In the genomic region with DNA sequence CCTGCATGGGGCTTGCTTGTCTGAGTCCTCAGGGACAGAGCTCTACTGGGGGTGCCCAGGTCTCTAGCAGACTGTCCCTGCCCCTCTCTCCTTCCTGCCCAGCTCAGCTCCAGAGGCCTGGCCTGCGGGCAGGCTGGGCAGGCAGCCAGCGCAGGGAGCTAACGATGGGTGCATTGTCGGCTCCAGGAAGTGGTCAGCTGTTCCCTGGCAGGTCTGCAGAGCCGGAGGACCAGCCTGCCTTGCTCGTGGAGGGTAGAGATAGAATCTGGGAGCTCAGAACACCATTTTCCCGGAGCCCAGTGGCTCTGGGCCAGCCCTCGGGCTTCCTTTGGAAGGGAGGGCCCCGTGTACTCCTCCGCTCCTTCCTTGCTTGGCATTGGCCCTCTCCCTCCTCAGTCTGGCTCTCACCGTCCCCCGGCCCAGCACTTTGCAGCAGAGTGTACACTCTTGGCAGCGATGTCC, we compare ENCODE assay signal across 7 cellular contexts.
A peak's percentile ranks its signal among the peaks of the same experiment; 100 is the strongest.
DNase-seq lines count a peak whose midpoint lies in the region; ATAC-seq and TF ChIP-seq lines count a peak whose summit lies in the region.

No MANE protein-coding gene starts in this region.

- no peak for TF ChIP-seq EP300 in transverse colon (IDR thresholded peaks at IDR 0.05; ENCODE audit: low read depth)

- intact Hi-C loops in lower lobe of right lung (cut with DNase I) (no loop called here), transverse colon (cut with DNase I; ENCODE audit: low total_unique reads) (no loop called here)

- peaks cover 42% of the 10 kb centered on the region for H3K4me1 ChIP-seq in lower lobe of right lung
- peaks cover 17 to 30% (median 20%) of the 10 kb centered on the region in 4 donors for H3K4me1 ChIP-seq in transverse colon

- H3K9me3 ChIP-seq in lower lobe of right lung (no peaks in the 10 kb centered on the region), transverse colon (no peaks in the 10 kb centered on the region)

- WGBS in transverse colon (ENCODE audit: low coverage in 1 of 2), 2 donors: 43 to 50% methylated on average over 2 to 12 of the region's 13 CpGs

- DNase-seq in NB4 (ENCODE audit: low read depth) (no peak), cerebellar nuclear complex (lab: John Stamatoyannopoulos, UW) (peak; percentile 23 to 73), lower lobe of right lung (peak; percentile 85), transverse colon (peak; percentile 59)

- H3K27ac ChIP-seq in lower lobe of right lung (peak overlapping the region; percentile 73), transverse colon (peak overlapping the region; percentile 66 to 85 (median 76))

- H3K4me3 ChIP-seq in NB4 (ENCODE audit: low read depth, low read length): peak overlapping the region; percentile 21
- H3K4me3 ChIP-seq in lower lobe of right lung: peak overlapping the region; percentile 5
- no peak overlapping the region for H3K4me3 ChIP-seq in transverse colon

- TF ChIP-seq CTCF in NB4 (IDR thresholded peaks at IDR 0.05; ENCODE audit: low read depth, low read length): no peak
- TF ChIP-seq CTCF in lower lobe of right lung (IDR thresholded peaks at IDR 0.05): no peak
- TF ChIP-seq CTCF in transverse colon (IDR thresholded peaks at IDR 0.05): no peak

- ATAC-seq in lower lobe of right lung (peak; percentile 84 to 87), GM18520 (IDR thresholded peaks at IDR 0.05; ENCODE audit: unreplicated experiment) (no peak), GM18867 (IDR thresholded peaks at IDR 0.05; ENCODE audit: unreplicated experiment) (no peak), HG02642 (IDR thresholded peaks at IDR 0.05; ENCODE audit: poor library complexity, unreplicated experiment) (no peak)

- no peaks in the 10 kb centered on the region for H3K36me3 ChIP-seq in lower lobe of right lung
- H3K36me3 ChIP-seq in transverse colon: no peaks in the 10 kb centered on the region

- in situ Hi-C loops in transverse colon (cut with MboI; ENCODE audit: low pct_ligation_motif_present in 1 of 4, low pct_unique_long_range_greater_than_20kb in 1 of 4, low sequenced_read_pairs in 3 of 4): no loop called here

- H3K27me3 ChIP-seq in lower lobe of right lung (ENCODE audit: low read depth) (no peaks in the 10 kb centered on the region), transverse colon (no peaks in the 10 kb centered on the region)

- no peak for TF ChIP-seq POLR2A in NB4 (IDR thresholded peaks at IDR 0.05; ENCODE audit: extremely low read depth, insufficient read length)
- TF ChIP-seq POLR2A in transverse colon (IDR thresholded peaks at IDR 0.05): no peak

Comparison
In these comparisons a context has a peak if more than half of its experiments do, and no peak if none do; other contexts are left out.
1. H3K4me3 ChIP-seq: peak in NB4 (single experiment) and lower lobe of right lung (single experiment); none in transverse colon (0 of 4).
2. ATAC-seq: peak in lower lobe of right lung (2 of 2); none in GM18520 (single experiment), GM18867 (single experiment) and HG02642 (single experiment).